Comparison of ENCODE assay signal across 18 cellular contexts in the genomic region with DNA sequence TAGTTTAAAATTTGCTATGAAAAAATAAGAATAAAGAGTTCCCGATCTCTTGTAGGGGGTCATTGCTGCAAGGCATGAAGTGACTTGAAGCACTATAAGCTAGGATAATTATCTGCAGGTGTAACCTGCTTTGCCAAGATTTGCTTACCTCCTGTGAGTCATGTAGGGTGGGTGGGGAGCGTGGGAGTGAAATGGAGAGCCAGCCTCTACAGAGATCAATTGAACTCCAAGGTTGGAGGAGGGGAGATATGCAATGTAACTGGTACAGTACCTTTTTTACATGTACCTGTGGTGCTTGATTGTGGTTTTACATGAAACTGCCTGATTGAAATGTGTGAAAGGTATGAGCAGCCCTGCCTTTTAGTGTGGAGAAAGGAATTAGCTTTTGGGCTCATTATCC.
A peak's percentile ranks its signal among the peaks of the same experiment; 100 is the strongest.
DNase-seq lines count a peak whose midpoint lies in the region; FAIRE-seq and TF ChIP-seq lines count a peak whose summit lies in the region.
"Had no signal": no experiment of that assay in that cellular context is flagged by ENCODE, and none has a peak within 500 bp of the region (broad histone marks: within the 10 kb centered on the region; RNA-seq: fewer than 3 reads in every experiment).

No MANE protein-coding gene starts in this region.

- H3K36me3 ChIP-seq in HEK293 (ENCODE audit: control insufficient read depth in 2 of 2, insufficient read depth in 1 of 2, low read length in 2 of 2) = no peaks in the 10 kb centered on the region
- no peaks in the 10 kb centered on the region for H3K36me3 ChIP-seq in small intestine (ENCODE audit: control insufficient read depth in 2 of 2, insufficient read depth in 2 of 2, low read length in 2 of 2)
- H3K36me3 ChIP-seq: transverse colon had no signal

- WGBS in small intestine, 3 donors = 13 to 59% (median 33%) methylated on average over 2 of the region's 2 CpGs

- CTCF ChIA-PET in HEK293 (lab: Yijun Ruan, JAX) = no interaction called here

- no peak overlapping the region for H3K27ac ChIP-seq in HEK293 (ENCODE audit: extremely low read depth, low read depth, low read length)
- no peak overlapping the region for H3K27ac ChIP-seq in small intestine (ENCODE audit: low read depth in 1 of 2, low read length in 1 of 2)
- H3K27ac ChIP-seq: parathyroid adenoma, transverse colon had no signal

- H3K9me3 ChIP-seq in HEK293 (ENCODE audit: control insufficient read depth, insufficient read depth, low read depth, low read length) (no peaks in the 10 kb centered on the region), small intestine (ENCODE audit: control insufficient read depth, low read depth) (no peaks in the 10 kb centered on the region)
- H3K9me3 ChIP-seq: transverse colon had no signal

- FAIRE-seq in small intestine (lab: Jason Lieb, UNC) = no peak
- FAIRE-seq: colon, keratinocyte had no signal

- DNase-seq in activated CD4-positive, alpha-beta T cell treated with anti-CD3 and anti-CD28 coated beads for 4 hours = peak; percentile 26 to 43
- DNase-seq in activated CD4-positive, alpha-beta T cell treated with anti-CD3 and anti-CD28 coated beads, Interleukin-2, amount 50 U/mL, for 1 hour = no peak
- peak; percentile 25 to 30 for DNase-seq in activated T-cell treated with anti-CD3 and anti-CD28 coated beads, Interleukin-2, amount 50 U/mL, for 48 hours
- DNase-seq in small intestine (peak; percentile 4), OCI-M2 (lab: John Stamatoyannopoulos, UW; ENCODE audit: unreplicated experiment) (no peak), NCI-H146 (lab: John Stamatoyannopoulos, UW) (no peak)
- DNase-seq in activated CD4-positive, CD25-positive, alpha-beta regulatory T cell (lab: John Stamatoyannopoulos, UW) = no peak
- DNase-seq: ACHN; activated gamma-delta T cell; DMS153; NCI-H2227 treated with DMSO at 0.1 percent for 48 hours; stimulated activated naive CD8-positive, alpha-beta T cell treated with anti-CD3 and anti-CD28 coated beads, Interleukin-15, Interleukin-2, amounts not matched to agents 100 U/mL and 50 U/mL, for 24 hours; transverse colon had no signal

- no peaks in the 10 kb centered on the region for H3K4me1 ChIP-seq in HEK293 (ENCODE audit: control insufficient read depth, insufficient read depth, low read length)
- H3K4me1 ChIP-seq in small intestine (ENCODE audit: control insufficient read depth in 2 of 2, insufficient read depth in 1 of 2, low read depth in 1 of 2, low read length in 1 of 2) = no peaks in the 10 kb centered on the region
- H3K4me1 ChIP-seq: parathyroid adenoma, transverse colon had no signal

- no peaks in the 10 kb centered on the region for H3K27me3 ChIP-seq in small intestine (ENCODE audit: control insufficient read depth in 2 of 2, insufficient read depth in 2 of 2, low read length in 2 of 2)
- H3K27me3 ChIP-seq: transverse colon had no signal

- no peak for TF ChIP-seq CTCF in HEK293 (tag by site-specific recombination; IDR thresholded peaks at IDR 0.05)

- H3K4me3 ChIP-seq in HEK293 (ENCODE audit: low read depth, low read length) (no peak overlapping the region), small intestine (ENCODE audit: low read depth in 1 of 2, low read length in 2 of 2) (no peak overlapping the region)
- H3K4me3 ChIP-seq: lung, transverse colon had no signal

- POLR2A ChIA-PET in HEK293 (lab: Yijun Ruan, JAX) = no interaction called here

TF ChIP-seq in HEK293, 187 proteins besides CTCF, POLR2A, EP300 and RAD21:
- TF ChIP-seq ZFHX2 (tag by site-specific recombination; conservative IDR thresholded peaks at IDR 0.05) (peak; percentile 34), EGR2 (tag by site-specific recombination; IDR thresholded peaks at IDR 0.05; ENCODE audit: low read depth) (0 out of 2 replicates have a peak, but pooled peaks have one; percentile 32)
- TF ChIP-seq, protein P1, sequence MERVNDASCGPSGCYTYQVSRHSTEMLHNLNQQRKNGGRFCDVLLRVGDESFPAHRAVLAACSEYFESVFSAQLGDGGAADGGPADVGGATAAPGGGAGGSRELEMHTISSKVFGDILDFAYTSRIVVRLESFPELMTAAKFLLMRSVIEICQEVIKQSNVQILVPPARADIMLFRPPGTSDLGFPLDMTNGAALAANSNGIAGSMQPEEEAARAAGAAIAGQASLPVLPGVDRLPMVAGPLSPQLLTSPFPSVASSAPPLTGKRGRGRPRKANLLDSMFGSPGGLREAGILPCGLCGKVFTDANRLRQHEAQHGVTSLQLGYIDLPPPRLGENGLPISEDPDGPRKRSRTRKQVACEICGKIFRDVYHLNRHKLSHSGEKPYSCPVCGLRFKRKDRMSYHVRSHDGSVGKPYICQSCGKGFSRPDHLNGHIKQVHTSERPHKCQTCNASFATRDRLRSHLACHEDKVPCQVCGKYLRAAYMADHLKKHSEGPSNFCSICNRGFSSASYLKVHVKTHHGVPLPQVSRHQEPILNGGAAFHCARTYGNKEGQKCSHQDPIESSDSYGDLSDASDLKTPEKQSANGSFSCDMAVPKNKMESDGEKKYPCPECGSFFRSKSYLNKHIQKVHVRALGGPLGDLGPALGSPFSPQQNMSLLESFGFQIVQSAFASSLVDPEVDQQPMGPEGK (tag by site-specific recombination; IDR thresholded peaks at IDR 0.05) = no peak
- TF ChIP-seq, protein P2, sequence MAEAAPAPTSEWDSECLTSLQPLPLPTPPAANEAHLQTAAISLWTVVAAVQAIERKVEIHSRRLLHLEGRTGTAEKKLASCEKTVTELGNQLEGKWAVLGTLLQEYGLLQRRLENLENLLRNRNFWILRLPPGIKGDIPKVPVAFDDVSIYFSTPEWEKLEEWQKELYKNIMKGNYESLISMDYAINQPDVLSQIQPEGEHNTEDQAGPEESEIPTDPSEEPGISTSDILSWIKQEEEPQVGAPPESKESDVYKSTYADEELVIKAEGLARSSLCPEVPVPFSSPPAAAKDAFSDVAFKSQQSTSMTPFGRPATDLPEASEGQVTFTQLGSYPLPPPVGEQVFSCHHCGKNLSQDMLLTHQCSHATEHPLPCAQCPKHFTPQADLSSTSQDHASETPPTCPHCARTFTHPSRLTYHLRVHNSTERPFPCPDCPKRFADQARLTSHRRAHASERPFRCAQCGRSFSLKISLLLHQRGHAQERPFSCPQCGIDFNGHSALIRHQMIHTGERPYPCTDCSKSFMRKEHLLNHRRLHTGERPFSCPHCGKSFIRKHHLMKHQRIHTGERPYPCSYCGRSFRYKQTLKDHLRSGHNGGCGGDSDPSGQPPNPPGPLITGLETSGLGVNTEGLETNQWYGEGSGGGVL (tag by site-specific recombination; IDR thresholded peaks at IDR 0.05) = no peak

Comparison
In these comparisons a context has a peak if more than half of its experiments do, and no peak if none do; other contexts are left out.
1. DNase-seq: peak in activated CD4-positive, alpha-beta T cell treated with anti-CD3 and anti-CD28 coated beads for 4 hours (2 of 2), activated T-cell treated with anti-CD3 and anti-CD28 coated beads, Interleukin-2, amount 50 U/mL, for 48 hours (2 of 2) and small intestine (single experiment); none in activated CD4-positive, alpha-beta T cell treated with anti-CD3 and anti-CD28 coated beads, Interleukin-2, amount 50 U/mL, for 1 hour (single experiment), activated CD4-positive, CD25-positive, alpha-beta regulatory T cell (0 of 4), OCI-M2 (single experiment) and NCI-H146 (single experiment).